Comparison of ENCODE assay signal across 11 cellular contexts in the genomic region with DNA sequence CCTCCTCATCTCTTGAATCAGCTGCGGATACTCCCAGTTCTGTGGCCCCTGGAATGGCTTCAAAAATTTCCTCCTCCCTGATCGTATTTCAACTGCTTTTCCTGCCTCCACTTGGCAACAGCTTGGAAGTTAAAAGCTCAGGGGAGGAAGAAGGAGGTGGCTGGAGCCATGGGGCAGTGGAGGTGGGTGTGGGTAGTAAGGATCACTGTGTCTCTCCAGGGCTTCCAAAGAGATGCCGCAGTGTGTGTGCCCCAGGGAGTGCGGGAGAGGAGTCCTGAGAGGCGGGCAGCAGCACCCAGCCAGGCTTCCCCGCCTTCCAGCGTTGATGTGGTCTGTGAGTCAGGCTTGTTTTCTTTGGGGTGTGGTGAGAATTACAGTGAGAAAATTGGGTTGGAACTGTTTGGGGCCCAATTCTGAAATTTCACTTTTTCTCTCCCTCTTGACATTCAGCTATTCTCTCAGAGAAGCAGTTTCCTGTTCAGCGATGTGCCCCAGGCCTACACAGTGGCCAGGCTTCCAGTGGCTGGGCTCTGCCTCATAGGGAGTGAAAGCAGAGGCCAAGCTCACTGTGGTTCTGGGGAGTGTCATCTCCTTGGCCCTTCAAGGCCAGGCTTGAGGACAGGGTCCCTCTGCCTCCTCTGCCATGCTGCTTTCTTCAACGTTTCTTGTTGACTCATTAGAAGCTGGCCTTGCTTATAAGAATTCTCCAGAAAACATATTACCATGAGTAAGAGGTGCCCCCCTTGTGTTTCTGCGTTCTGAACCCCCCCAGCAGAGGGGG.
A peak's percentile ranks its signal among the peaks of the same experiment; 100 is the strongest.
DNase-seq lines count a peak whose midpoint lies in the region; ATAC-seq and TF ChIP-seq lines count a peak whose summit lies in the region.
"Had no signal": no experiment of that assay in that cellular context is flagged by ENCODE, and none has a peak within 500 bp of the region (broad histone marks: within the 10 kb centered on the region; RNA-seq: fewer than 3 reads in every experiment).

No MANE protein-coding gene starts in this region.

- 51 to 56% (median 55%) methylated on average over 10 of the region's 10 CpGs for WGBS in psoas muscle, 3 donors

- peaks cover 14% of the 10 kb centered on the region for H3K4me1 ChIP-seq in psoas muscle

- H3K36me3 ChIP-seq in psoas muscle (ENCODE audit: insufficient read depth in 1 of 2, low read depth in 1 of 2), result peaks cover 9 to 35% of the 10 kb centered on the region in 2 donors
- H3K36me3 ChIP-seq: HAP-1 had no signal

- no peaks in the 10 kb centered on the region for H3K9me3 ChIP-seq in psoas muscle
- H3K9me3 ChIP-seq: HAP-1 had no signal

- no peak for TF ChIP-seq CTCF in psoas muscle (IDR thresholded peaks at IDR 0.05)

- peak; percentile 85 for ATAC-seq in SK-N-SH treated with all-trans-retinoic acid at 6 μM for 48 hours
- ATAC-seq in psoas muscle, result peak; percentile 61 to 75 (median 64)

- no peak overlapping the region for H3K4me3 ChIP-seq in psoas muscle
- H3K4me3 ChIP-seq: HAP-1 had no signal

- intact Hi-C loops in psoas muscle (cut with DNase I), result no loop called here

- no peaks in the 10 kb centered on the region for H3K27me3 ChIP-seq in psoas muscle (ENCODE audit: insufficient read depth in 3 of 3, low read length in 2 of 3)

- H3K27ac ChIP-seq in psoas muscle, result peak overlapping the region; percentile 58

- DNase-seq in H4 (ENCODE audit: low spot score), result peak; percentile 78
- peak; percentile 30 for DNase-seq in foreskin melanocyte
- peak; percentile 56 to 76 for DNase-seq in psoas muscle
- no peak for DNase-seq in DMS79 (lab: John Stamatoyannopoulos, UW)
- no peak for DNase-seq in retina
- no peak for DNase-seq in HuH-7 (ENCODE audit: low spot score)
- DNase-seq in activated gamma-delta T cell (lab: John Stamatoyannopoulos, UW), result no peak
- DNase-seq: anterior cingulate cortex, NCI-H1105 treated with DMSO at 0.1 percent for 48 hours had no signal

TF ChIP-seq in SK-N-SH treated with all-trans-retinoic acid at 6 μM for 48 hours, 23 proteins besides CTCF, POLR2A, EP300 and RAD21:
- no peak for TF ChIP-seq POU6F1 (CRISPR knock-in tag; IDR thresholded peaks at IDR 0.05; ENCODE audit: borderline replicate concordance, low read depth)
- TF ChIP-seq ZNF565 (CRISPR knock-in tag; conservative IDR thresholded peaks at IDR 0.05; ENCODE audit: low read depth), result no peak
- TF ChIP-seq ZNF8 (CRISPR knock-in tag; IDR thresholded peaks at IDR 0.05), result no peak
- TF ChIP-seq OSR1 (CRISPR knock-in tag; IDR thresholded peaks at IDR 0.05), result no peak
- no peak for TF ChIP-seq ISL1 (CRISPR knock-in tag; IDR thresholded peaks at IDR 0.05)
- TF ChIP-seq, protein P1, sequence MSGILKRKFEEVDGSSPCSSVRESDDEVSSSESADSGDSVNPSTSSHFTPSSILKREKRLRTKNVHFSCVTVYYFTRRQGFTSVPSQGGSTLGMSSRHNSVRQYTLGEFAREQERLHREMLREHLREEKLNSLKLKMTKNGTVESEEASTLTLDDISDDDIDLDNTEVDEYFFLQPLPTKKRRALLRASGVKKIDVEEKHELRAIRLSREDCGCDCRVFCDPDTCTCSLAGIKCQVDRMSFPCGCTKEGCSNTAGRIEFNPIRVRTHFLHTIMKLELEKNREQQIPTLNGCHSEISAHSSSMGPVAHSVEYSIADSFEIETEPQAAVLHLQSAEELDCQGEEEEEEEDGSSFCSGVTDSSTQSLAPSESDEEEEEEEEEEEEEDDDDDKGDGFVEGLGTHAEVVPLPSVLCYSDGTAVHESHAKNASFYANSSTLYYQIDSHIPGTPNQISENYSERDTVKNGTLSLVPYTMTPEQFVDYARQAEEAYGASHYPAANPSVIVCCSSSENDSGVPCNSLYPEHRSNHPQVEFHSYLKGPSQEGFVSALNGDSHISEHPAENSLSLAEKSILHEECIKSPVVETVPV (CRISPR knock-in tag; IDR thresholded peaks at IDR 0.05), result no peak
- TF ChIP-seq ZFP3 (CRISPR knock-in tag; IDR thresholded peaks at IDR 0.05), result no peak
- no peak for TF ChIP-seq PPARA (CRISPR knock-in tag; IDR thresholded peaks at IDR 0.05; ENCODE audit: borderline replicate concordance)
- TF ChIP-seq ESRRG (CRISPR knock-in tag; IDR thresholded peaks at IDR 0.05), result no peak
- TF ChIP-seq, protein P2, sequence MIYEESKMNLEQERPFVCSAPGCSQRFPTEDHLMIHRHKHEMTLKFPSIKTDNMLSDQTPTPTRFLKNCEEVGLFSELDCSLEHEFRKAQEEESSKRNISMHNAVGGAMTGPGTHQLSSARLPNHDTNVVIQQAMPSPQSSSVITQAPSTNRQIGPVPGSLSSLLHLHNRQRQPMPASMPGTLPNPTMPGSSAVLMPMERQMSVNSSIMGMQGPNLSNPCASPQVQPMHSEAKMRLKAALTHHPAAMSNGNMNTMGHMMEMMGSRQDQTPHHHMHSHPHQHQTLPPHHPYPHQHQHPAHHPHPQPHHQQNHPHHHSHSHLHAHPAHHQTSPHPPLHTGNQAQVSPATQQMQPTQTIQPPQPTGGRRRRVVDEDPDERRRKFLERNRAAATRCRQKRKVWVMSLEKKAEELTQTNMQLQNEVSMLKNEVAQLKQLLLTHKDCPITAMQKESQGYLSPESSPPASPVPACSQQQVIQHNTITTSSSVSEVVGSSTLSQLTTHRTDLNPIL (CRISPR knock-in tag; IDR thresholded peaks at IDR 0.05; ENCODE audit: low read depth), result no peak
TF ChIP-seq in SK-N-SH treated with all-trans-retinoic acid at 6 μM for 48 hours: peak in this region for 0.

Comparison
In these comparisons a context has a peak if more than half of its experiments do, and no peak if none do; other contexts are left out.
1. DNase-seq: peak in H4 (single experiment), foreskin melanocyte (single experiment) and psoas muscle (2 of 2); none in DMS79 (single experiment), retina (single experiment), HuH-7 (single experiment) and activated gamma-delta T cell (single experiment).